In genomic region chr6:31619805-31620585, GRCh38 we compare ENCODE assay signal across 8 cellular contexts. TPM values are rescaled to one million over a fixed set of nuclear protein-coding genes. Genes with fewer than 3 reads are reported as not detected.
A peak's percentile ranks its signal among the peaks of the same experiment; 100 is the strongest.
DNase-seq lines count a peak whose midpoint lies in the region; ATAC-seq and TF ChIP-seq lines count a peak whose summit lies in the region.

No MANE protein-coding gene starts in this region.

- DNase-seq in GM06990 (ENCODE audit: extremely low read depth, insufficient read length) (peak; percentile 99), NB4 (ENCODE audit: low read depth) (peak; percentile 100), SK-N-DZ (ENCODE audit: low spot score) (peak; percentile 100), germinal center (ENCODE audit: low spot score) (peak; percentile 98), substantia nigra (lab: John Stamatoyannopoulos, UW) (peak; percentile 82 to 100 (median 97))
- peak; percentile 97 for DNase-seq in activated naive CD4-positive, alpha-beta T cell treated with anti-CD3 and anti-CD28 coated beads, Interleukin-2, amount 50 U/mL, for 16 hours

- peaks cover 14% of the 10 kb centered on the region for H3K36me3 ChIP-seq in GM06990 (ENCODE audit: control insufficient read depth, insufficient read depth, low read length)
- peaks cover 17% of the 10 kb centered on the region for H3K36me3 ChIP-seq in neutrophil

- H3K4me1 ChIP-seq in neutrophil (ENCODE audit: control insufficient read depth in 1 of 2, insufficient read depth in 1 of 2, low read depth in 1 of 2, low read length in 1 of 2), result peaks cover 57 to 58% of the 10 kb centered on the region in 2 experiments

- H3K4me3 ChIP-seq in GM06990 (replicated peaks; ENCODE audit: low read depth, low read length) (peak overlapping the region; percentile 78), NB4 (ENCODE audit: low read depth, low read length) (peak overlapping the region; percentile 75), neutrophil (ENCODE audit: low read depth in 1 of 2, low read length in 1 of 2) (peak overlapping the region; percentile 73 to 99)

- no peaks in the 10 kb centered on the region for H3K9me3 ChIP-seq in neutrophil

- H3K27me3 ChIP-seq in GM06990 (replicated peaks; ENCODE audit: control insufficient read depth, insufficient read depth, low read length) (no peaks in the 10 kb centered on the region), neutrophil (no peaks in the 10 kb centered on the region)

- peak overlapping the region; percentile 99 for H3K27ac ChIP-seq in neutrophil
- peak overlapping the region; percentile 96 for H3K27ac ChIP-seq in substantia nigra (ENCODE audit: low read depth, low read length, poor library complexity, severe bottlenecking)

- TF ChIP-seq CTCF in GM06990 (IDR thresholded peaks at IDR 0.05; ENCODE audit: insufficient read depth, low read length, poor library complexity, severe bottlenecking) (no peak), NB4 (IDR thresholded peaks at IDR 0.05; ENCODE audit: low read depth, low read length) (no peak), neutrophil (IDR thresholded peaks at IDR 0.05) (peak; percentile 42)

- ATAC-seq in HG02571 (IDR thresholded peaks at IDR 0.05; ENCODE audit: unreplicated experiment), result peak; percentile 80

- peak; percentile 76 for TF ChIP-seq POLR2A in NB4 (IDR thresholded peaks at IDR 0.05; ENCODE audit: extremely low read depth, insufficient read length)

RNA-seq across cellular contexts. Expression of gene PRRC2A, which starts 0.5 kb away (rescaled TPM):
- 71.3 and 78.5 TPM in 2 replicates for polyA plus RNA-seq in SK-N-DZ (2014; cell fraction: cytosol; rRNA removed)
- 128 and 163 TPM in 2 replicates for polyA plus RNA-seq in SK-N-DZ (2014; cell fraction: nucleus; rRNA removed)

RNA-seq across cellular contexts. Expression of gene AIF1, which starts 5.0 kb away (rescaled TPM):
- 0.57 TPM in 1 of 2 replicates, not detected in the other for polyA plus RNA-seq in SK-N-DZ (2014; cell fraction: cytosol; rRNA removed)
- polyA plus RNA-seq in SK-N-DZ (2014; cell fraction: nucleus; rRNA removed), result 0.38 TPM in 1 of 2 replicates, not detected in the other

RNA-seq across cellular contexts. Expression of gene NCR3, which starts 27.2 kb away (rescaled TPM):
- not detected in 2 replicates for polyA plus RNA-seq in SK-N-DZ (2014; cell fraction: cytosol; rRNA removed)
- polyA plus RNA-seq in SK-N-DZ (2014; cell fraction: nucleus; rRNA removed), result not detected in 2 replicates

RNA-seq across cellular contexts. Expression of gene BAG6, which starts 32.5 kb away (rescaled TPM):
- 313 and 362 TPM in 2 replicates for polyA plus RNA-seq in SK-N-DZ (2014; cell fraction: cytosol; rRNA removed)
- 452 and 499 TPM in 2 replicates for polyA plus RNA-seq in SK-N-DZ (2014; cell fraction: nucleus; rRNA removed)

RNA-seq across cellular contexts. Expression of gene LST1, which starts 33.9 kb away (rescaled TPM):
- 1.2 and 3.0 TPM in 2 replicates for polyA plus RNA-seq in SK-N-DZ (2014; cell fraction: cytosol; rRNA removed)
- 1.2 TPM in 1 of 2 replicates, not detected in the other for polyA plus RNA-seq in SK-N-DZ (2014; cell fraction: nucleus; rRNA removed)

Comparison
In these comparisons a context has a peak if more than half of its experiments do, and no peak if none do; other contexts are left out.
1. Peak in every context shown above with its lines: DNase-seq, ATAC-seq, H3K4me3 ChIP-seq and H3K27ac ChIP-seq.